Comparison of ENCODE assay signal across 8 cellular contexts in genomic region chr15:77421370-77421700, GRCh38. TPM values are rescaled to one million over a fixed set of nuclear protein-coding genes. Genes with fewer than 3 reads are reported as not detected.
DNase-seq lines count a peak whose midpoint lies in the region; TF ChIP-seq lines count a peak whose summit lies in the region.

No MANE protein-coding gene starts in this region.

- H3K27ac ChIP-seq in Peyer's patch (peak overlapping the region; percentile 94 to 98 (median 96)), ovary (no peak overlapping the region)

- intact Hi-C loops in ovary (cut with DNase I), result no loop called here

- no peaks in the 10 kb centered on the region for H3K27me3 ChIP-seq in Peyer's patch
- H3K27me3 ChIP-seq in ovary, result no peaks in the 10 kb centered on the region

- no peak for TF ChIP-seq EP300 in ovary (IDR thresholded peaks at IDR 0.05)

- TF ChIP-seq POLR2A in Peyer's patch (IDR thresholded peaks at IDR 0.05), result peak in 1 of 2 donors; percentile 6
- no peak for TF ChIP-seq POLR2A in ovary (IDR thresholded peaks at IDR 0.05)

- H3K4me3 ChIP-seq in Peyer's patch (peak overlapping the region; percentile 87 to 95 (median 92)), epithelial cell of proximal tubule (ENCODE audit: low read depth, low read length) (peak overlapping the region; percentile 92), ovary (peak overlapping the region; percentile 95)

- H3K9me3 ChIP-seq in Peyer's patch, result no peaks in the 10 kb centered on the region
- no peaks in the 10 kb centered on the region for H3K9me3 ChIP-seq in ovary

- no peaks in the 10 kb centered on the region for H3K36me3 ChIP-seq in Peyer's patch
- no peaks in the 10 kb centered on the region for H3K36me3 ChIP-seq in ovary

- H3K4me1 ChIP-seq in Peyer's patch (peaks cover 0 to 47% (median 11%) of the 10 kb centered on the region in 4 donors), ovary (ENCODE audit: insufficient read depth) (peaks cover 1% of the 10 kb centered on the region)

- TF ChIP-seq CTCF in Peyer's patch (IDR thresholded peaks at IDR 0.05) (no peak), epithelial cell of proximal tubule (conservative IDR thresholded peaks at IDR 0.05; ENCODE audit: low read depth, low read length) (no peak), ovary (IDR thresholded peaks at IDR 0.05) (no peak)

- WGBS in ovary, 3 donors, result 0 to 1% (median 0%) methylated on average over 3 of the region's 3 CpGs

- DNase-seq in DMS53 (lab: John Stamatoyannopoulos, UW) (peak; percentile 30), DMS53 treated with DMSO at 0.1 percent for 48 hours (lab: John Stamatoyannopoulos, UW; ENCODE audit: unreplicated experiment) (no peak), Peyer's patch (no peak), epithelial cell of proximal tubule (ENCODE audit: low read depth) (no peak), ovary (no peak), GOT3 (lab: John Stamatoyannopoulos, UW) (no peak), NCI-H446 (lab: John Stamatoyannopoulos, UW) (no peak), H4 (ENCODE audit: low spot score) (no peak)

RNA-seq across cellular contexts. Expression of gene HMG20A, which starts 0.6 kb away (rescaled TPM):
- 100 to 1,000 TPM in 1 of 4 donors, 10 to 100 TPM in 3; 38.4 to 122 (median 41.6) TPM for total RNA-seq in Peyer's patch
- 20.5 and 22.5 TPM in 2 replicates for total RNA-seq in epithelial cell of proximal tubule
- 10 to 100 TPM; 29.0 to 46.7 (median 34.9) TPM for total RNA-seq in ovary
- polyA plus RNA-seq in ovary, result 10 to 100 TPM; 18.2 to 53.4 TPM
- 15.4 and 28.8 TPM in 2 replicates for total RNA-seq in H4 (2014; rRNA removed; shearing (Covaris generic))

RNA-seq across cellular contexts. Expression of gene PEAK1, which starts 1.4 kb away (rescaled TPM):
- 10 to 100 TPM; 28.7 to 81.7 (median 52.4) TPM for total RNA-seq in Peyer's patch
- 5.1 and 8.1 TPM in 2 replicates for total RNA-seq in epithelial cell of proximal tubule
- total RNA-seq in ovary, result 10 to 100 TPM; 17.2 to 48.4 (median 44.3) TPM
- 10 to 100 TPM in 1 of 2 donors, 1 to 10 TPM in 1; 6.6 to 38.4 TPM for polyA plus RNA-seq in ovary
- total RNA-seq in H4 (2014; rRNA removed; shearing (Covaris generic)), result 2.6 and 2.9 TPM in 2 replicates

Comparison
In these comparisons a context has a peak if more than half of its experiments do, and no peak if none do; other contexts are left out.
1. H3K27ac ChIP-seq: peak in Peyer's patch (4 of 4); none in ovary (0 of 2).
2. Peak in every context shown above with its lines, with median percentiles within 50 percentile points of each other: H3K4me3 ChIP-seq.